ENCODE assay signal across 28 cellular contexts in genomic region chr4:64767547-64767946, GRCh38.
"Had no signal": no experiment of that assay in that cellular context is flagged by ENCODE, and none has a peak within 500 bp of the region (broad histone marks: within the 10 kb centered on the region; RNA-seq: fewer than 3 reads in every experiment).

No MANE protein-coding gene starts in this region.

- H3K27me3 Mint-ChIP-seq: stimulated activated memory B cell treated with anti-CD40 and anti-IgM and Interleukin-4, amounts not matched to agents 10 μg/mL and 1 μg/mL and 100 μg/mL, for 72 hours; stimulated activated naive B cell treated with anti-CD40 and anti-IgM and Interleukin-4, amounts not matched to agents 10 μg/mL and 1 μg/mL and 100 μg/mL, for 72 hours; stimulated activated naive CD8-positive, alpha-beta T cell treated with anti-CD3 and anti-CD28 coated beads, Interleukin-15, amount 100 ng/mL, for 72 hours; stimulated activated naive CD8-positive, alpha-beta T cell treated with anti-CD3 and anti-CD28 coated beads, Interleukin-15, Interleukin-2, amounts not matched to agents 100 ng/mL and 50 ng/mL, for 24 hours; type B pancreatic cell had no signal

- H3K4me1 ChIP-seq: stomach, suprapubic skin, testis, thyroid gland, tibial artery, tibial nerve, upper lobe of left lung, upper lobe of right lung, uterus, vagina had no signal

- H3K27ac Mint-ChIP-seq: stimulated activated effector memory CD8-positive, alpha-beta T cell treated with anti-CD3 and anti-CD28 coated beads, Interleukin-12 subunit alpha, Interleukin-12 subunit beta, amount 100 ng/mL, for 72 hours; stimulated activated memory B cell treated with anti-CD40 and anti-IgM and Interleukin-4, amounts not matched to agents 10 μg/mL and 1 μg/mL and 100 μg/mL, for 72 hours; stimulated activated naive B cell treated with anti-CD40 and anti-IgM and Interleukin-4, amounts not matched to agents 10 μg/mL and 1 μg/mL and 100 μg/mL, for 72 hours; stimulated activated naive CD8-positive, alpha-beta T cell treated with anti-CD3 and anti-CD28 coated beads, Interleukin-15, amount 100 ng/mL, for 72 hours; stimulated activated naive CD8-positive, alpha-beta T cell treated with anti-CD3 and anti-CD28 coated beads, Interleukin-15, Interleukin-2, amounts not matched to agents 100 ng/mL and 50 ng/mL, for 24 hours; type B pancreatic cell had no signal

- H3K4me3 Mint-ChIP-seq: stimulated activated effector memory CD8-positive, alpha-beta T cell treated with anti-CD3 and anti-CD28 coated beads, Interleukin-12 subunit alpha, Interleukin-12 subunit beta, amount 100 ng/mL, for 72 hours; stimulated activated memory B cell treated with anti-CD40 and anti-IgM and Interleukin-4, amounts not matched to agents 10 μg/mL and 1 μg/mL and 100 μg/mL, for 72 hours; stimulated activated naive B cell treated with anti-CD40 and anti-IgM and Interleukin-4, amounts not matched to agents 10 μg/mL and 1 μg/mL and 100 μg/mL, for 72 hours; stimulated activated naive CD8-positive, alpha-beta T cell treated with anti-CD3 and anti-CD28 coated beads, Interleukin-15, amount 100 ng/mL, for 72 hours; stimulated activated naive CD8-positive, alpha-beta T cell treated with anti-CD3 and anti-CD28 coated beads, Interleukin-15, Interleukin-2, amounts not matched to agents 100 ng/mL and 50 ng/mL, for 24 hours; type B pancreatic cell had no signal

- H3K36me3 ChIP-seq: stomach, suprapubic skin, thoracic aorta, thyroid gland, tibial artery, tibial nerve, transverse colon, upper lobe of left lung, upper lobe of right lung, uterus, vagina had no signal

- H3K4me3 ChIP-seq: stomach, suprapubic skin, testis, thoracic aorta, thyroid gland, tibial artery, tibial nerve, transverse colon, upper lobe of left lung, upper lobe of right lung, uterus, vagina had no signal

- ATAC-seq: stimulated activated effector memory CD8-positive, alpha-beta T cell treated with anti-CD3 and anti-CD28 coated beads, Interleukin-12 subunit alpha, Interleukin-12 subunit beta, amount 100 ng/mL, for 72 hours; stimulated activated memory B cell treated with anti-CD40 and anti-IgM and Interleukin-4, amounts not matched to agents 10 μg/mL and 1 μg/mL and 100 μg/mL, for 72 hours; stimulated activated naive B cell treated with anti-CD40 and anti-IgM and Interleukin-4, amounts not matched to agents 10 μg/mL and 1 μg/mL and 100 μg/mL, for 72 hours; stimulated activated naive CD8-positive, alpha-beta T cell treated with anti-CD3 and anti-CD28 coated beads, Interleukin-15, amount 100 ng/mL, for 72 hours; stimulated activated naive CD8-positive, alpha-beta T cell treated with anti-CD3 and anti-CD28 coated beads, Interleukin-15, Interleukin-2, amounts not matched to agents 100 U/mL and 50 U/mL, for 24 hours; upper lobe of right lung had no signal

- H3K9me3 Mint-ChIP-seq: stimulated activated memory B cell treated with anti-CD40 and anti-IgM and Interleukin-4, amounts not matched to agents 10 μg/mL and 1 μg/mL and 100 μg/mL, for 72 hours; type B pancreatic cell had no signal

- H3K9me3 ChIP-seq: stomach, suprapubic skin, testis, thoracic aorta, thyroid gland, tibial artery, tibial nerve, transverse colon, upper lobe of left lung, upper lobe of right lung, uterus, vagina had no signal

- H3K36me3 Mint-ChIP-seq: stimulated activated effector memory CD8-positive, alpha-beta T cell treated with anti-CD3 and anti-CD28 coated beads, Interleukin-12 subunit alpha, Interleukin-12 subunit beta, amount 100 ng/mL, for 72 hours; stimulated activated memory B cell treated with anti-CD40 and anti-IgM and Interleukin-4, amounts not matched to agents 10 μg/mL and 1 μg/mL and 100 μg/mL, for 72 hours; stimulated activated naive B cell treated with anti-CD40 and anti-IgM and Interleukin-4, amounts not matched to agents 10 μg/mL and 1 μg/mL and 100 μg/mL, for 72 hours; type B pancreatic cell had no signal

- DNase-seq: stimulated activated CD4-positive, alpha-beta T cell treated with anti-CD3 and anti-CD28 coated beads, Interleukin-2, amount 100 ng/mL, for 48 hours; stimulated activated CD4-positive, alpha-beta T cell treated with anti-CD3 and anti-CD28 coated beads, Interleukin-4, amount 100 ng/mL, for 1 hour; stimulated activated CD4-positive, alpha-beta T cell treated with anti-CD3 and anti-CD28 coated beads, Interleukin-4, amount 100 ng/mL, for 24 hours; stimulated activated CD4-positive, alpha-beta T cell treated with anti-CD3 and anti-CD28 coated beads, Interleukin-4, amount 100 ng/mL, for 4 hours; stimulated activated CD8-positive, alpha-beta memory T cell treated with anti-CD3 and anti-CD28 coated beads, Interleukin-4, amount 100 ng/mL, for 48 hours; stimulated activated naive B cell treated with anti-CD40 and anti-IgM and Interleukin-4, amounts not matched to agents 10 μg/mL and 1 μg/mL and 100 μg/mL, for 72 hours; stimulated activated naive CD4-positive, alpha-beta T cell; stimulated activated naive CD4-positive, alpha-beta T cell treated with Interleukin-2 at 50 U/mL for 16 hours; stimulated activated naive CD8-positive, alpha-beta T cell treated with anti-CD3 and anti-CD28 coated beads, Interleukin-15, amount 100 ng/mL, for 72 hours; stimulated activated naive CD8-positive, alpha-beta T cell treated with anti-CD3 and anti-CD28 coated beads, Interleukin-15, Interleukin-2, amounts not matched to agents 100 U/mL and 50 U/mL, for 24 hours; stomach; substantia nigra; testis; thyroid gland; tibial artery; transverse colon; trophoblast cell; upper lobe of left lung; upper lobe of right lung; uterus had no signal

- H3K27ac ChIP-seq: stomach, suprapubic skin, testis, thoracic aorta, thyroid gland, tibial artery, tibial nerve, transverse colon, upper lobe of left lung, upper lobe of right lung, uterus, vagina had no signal

- H3K4me1 Mint-ChIP-seq: stimulated activated effector memory CD8-positive, alpha-beta T cell treated with anti-CD3 and anti-CD28 coated beads, Interleukin-12 subunit alpha, Interleukin-12 subunit beta, amount 100 ng/mL, for 72 hours; stimulated activated memory B cell treated with anti-CD40 and anti-IgM and Interleukin-4, amounts not matched to agents 10 μg/mL and 1 μg/mL and 100 μg/mL, for 72 hours; stimulated activated naive B cell treated with anti-CD40 and anti-IgM and Interleukin-4, amounts not matched to agents 10 μg/mL and 1 μg/mL and 100 μg/mL, for 72 hours; stimulated activated naive CD8-positive, alpha-beta T cell treated with anti-CD3 and anti-CD28 coated beads, Interleukin-15, amount 100 ng/mL, for 72 hours had no signal

- H3K27me3 ChIP-seq: stomach, suprapubic skin, testis, thyroid gland, tibial artery, tibial nerve, transverse colon, upper lobe of left lung, upper lobe of right lung, uterus, vagina had no signal
